ENCODE assay signal across 23 cellular contexts in genomic region chr4:154954117-154954516, GRCh38.
"Had no signal": no experiment of that assay in that cellular context is flagged by ENCODE, and none has a peak within 500 bp of the region (broad histone marks: within the 10 kb centered on the region; RNA-seq: fewer than 3 reads in every experiment).

No MANE protein-coding gene starts in this region.

- DNase-seq: activated B cell treated with CpG ODN at 0.5 μM for 24 hours; activated CD4-positive, alpha-beta T cell treated with anti-CD3 and anti-CD28 coated beads for 36 hours; activated CD4-positive, alpha-beta T cell treated with anti-CD3 and anti-CD28 coated beads, Interleukin-2, amount 50 U/mL, for 4 hours; activated CD8-positive, alpha-beta memory T cell treated with anti-CD3 and anti-CD28 coated beads, Interleukin-2, amount 50 U/mL, for 48 hours; activated naive CD4-positive, alpha-beta T cell treated with Interleukin-2 at 50 U/mL for 16 hours; activated naive CD8-positive, alpha-beta T cell treated with anti-CD3 and anti-CD28 coated beads, Interleukin-2, amount 10 ng/mL, durations not matched to agents 7 days and 5 days; activated T-cell treated with anti-CD3 and anti-CD28 coated beads, Interleukin-2, amount 50 U/mL, for 4 hours; amniotic stem cell; colonic mucosa; dorsolateral prefrontal cortex; effector memory CD8-positive, alpha-beta T cell; hypothalamus; left ventricle myocardium inferior; naive thymus-derived CD8-positive, alpha-beta T cell; stimulated activated CD4-positive, alpha-beta T cell treated with anti-CD3 and anti-CD28 coated beads, Interleukin-4, amount 100 ng/mL, for 24 hours; stimulated activated naive CD8-positive, alpha-beta T cell treated with anti-CD3 and anti-CD28 coated beads, Interleukin-15, amount 100 ng/mL, for 72 hours; T1000; tibial artery had no signal

- H3K4me3 ChIP-seq: breast epithelium, colonic mucosa, dorsolateral prefrontal cortex, esophagus muscularis mucosa, left ventricle myocardium inferior, prostate gland, tibial artery had no signal

- H3K36me3 Mint-ChIP-seq: activated naive CD8-positive, alpha-beta T cell treated with anti-CD3 and anti-CD28 coated beads, Interleukin-2, amount 10 ng/mL, durations not matched to agents 7 days and 5 days; mesothelial cell of epicardium; naive thymus-derived CD8-positive, alpha-beta T cell had no signal

- H3K9me3 ChIP-seq: colonic mucosa, esophagus muscularis mucosa, prostate gland, tibial artery had no signal

- H3K36me3 ChIP-seq: breast epithelium, colonic mucosa, esophagus muscularis mucosa, left ventricle myocardium inferior, prostate gland, tibial artery had no signal

- H3K4me1 Mint-ChIP-seq: activated CD4-positive, alpha-beta T cell treated with anti-CD3 and anti-CD28 coated beads for 36 hours; activated naive CD8-positive, alpha-beta T cell treated with anti-CD3 and anti-CD28 coated beads, Interleukin-2, amount 10 ng/mL, durations not matched to agents 7 days and 5 days; central memory CD8-positive, alpha-beta T cell; naive thymus-derived CD8-positive, alpha-beta T cell; stimulated activated naive CD8-positive, alpha-beta T cell treated with anti-CD3 and anti-CD28 coated beads, Interleukin-15, amount 100 ng/mL, for 72 hours had no signal

- H3K4me1 ChIP-seq: breast epithelium, colonic mucosa, prostate gland had no signal

- ATAC-seq: activated CD4-positive, alpha-beta T cell treated with anti-CD3 and anti-CD28 coated beads for 36 hours; activated T-cell treated with anti-CD3 and anti-CD28 coated beads, Interleukin-2, amount 50 U/mL, for 4 hours; effector memory CD8-positive, alpha-beta T cell; naive thymus-derived CD8-positive, alpha-beta T cell; stimulated activated naive CD8-positive, alpha-beta T cell treated with anti-CD3 and anti-CD28 coated beads, Interleukin-15, amount 100 ng/mL, for 72 hours had no signal

- H3K4me3 Mint-ChIP-seq: activated B cell treated with CpG ODN at 0.5 μM for 24 hours; activated CD4-positive, alpha-beta T cell treated with anti-CD3 and anti-CD28 coated beads for 36 hours; activated naive CD8-positive, alpha-beta T cell treated with anti-CD3 and anti-CD28 coated beads, Interleukin-2, amount 10 ng/mL, durations not matched to agents 7 days and 5 days; activated T-cell treated with anti-CD3 and anti-CD28 coated beads, Interleukin-2, amount 50 U/mL, for 4 hours; central memory CD8-positive, alpha-beta T cell; effector memory CD8-positive, alpha-beta T cell; mesothelial cell of epicardium; naive thymus-derived CD8-positive, alpha-beta T cell; stimulated activated naive CD8-positive, alpha-beta T cell treated with anti-CD3 and anti-CD28 coated beads, Interleukin-15, amount 100 ng/mL, for 72 hours had no signal

- H3K27ac ChIP-seq: breast epithelium, colonic mucosa, dorsolateral prefrontal cortex, esophagus muscularis mucosa, left ventricle myocardium inferior, prostate gland, tibial artery had no signal

- H3K9me3 Mint-ChIP-seq: central memory CD8-positive, alpha-beta T cell had no signal

- H3K27me3 Mint-ChIP-seq: activated B cell treated with CpG ODN at 0.5 μM for 24 hours; activated CD4-positive, alpha-beta T cell treated with anti-CD3 and anti-CD28 coated beads for 36 hours; activated naive CD8-positive, alpha-beta T cell treated with anti-CD3 and anti-CD28 coated beads, Interleukin-2, amount 10 ng/mL, durations not matched to agents 7 days and 5 days; central memory CD8-positive, alpha-beta T cell; effector memory CD8-positive, alpha-beta T cell; stimulated activated naive CD8-positive, alpha-beta T cell treated with anti-CD3 and anti-CD28 coated beads, Interleukin-15, amount 100 ng/mL, for 72 hours had no signal

- H3K27me3 ChIP-seq: breast epithelium, colonic mucosa, dorsolateral prefrontal cortex, esophagus muscularis mucosa, tibial artery had no signal

- H3K27ac Mint-ChIP-seq: activated B cell treated with CpG ODN at 0.5 μM for 24 hours; activated CD4-positive, alpha-beta T cell treated with anti-CD3 and anti-CD28 coated beads for 36 hours; activated naive CD8-positive, alpha-beta T cell treated with anti-CD3 and anti-CD28 coated beads, Interleukin-2, amount 10 ng/mL, durations not matched to agents 7 days and 5 days; effector memory CD8-positive, alpha-beta T cell; mesothelial cell of epicardium; naive thymus-derived CD8-positive, alpha-beta T cell had no signal
